In genomic region chr12:97250483-97250882, GRCh38 we compare ENCODE assay signal across 7 cellular contexts.
"Had no signal": no experiment of that assay in that cellular context is flagged by ENCODE, and none has a peak within 500 bp of the region (broad histone marks: within the 10 kb centered on the region; RNA-seq: fewer than 3 reads in every experiment).

No MANE protein-coding gene starts in this region.

- DNase-seq: GM23248, GOT3, H7, HFFc6, IMR-90 had no signal

- ATAC-seq: HCT116, K562 had no signal
